Comparison of ENCODE assay signal across 29 cellular contexts in the genomic region with DNA sequence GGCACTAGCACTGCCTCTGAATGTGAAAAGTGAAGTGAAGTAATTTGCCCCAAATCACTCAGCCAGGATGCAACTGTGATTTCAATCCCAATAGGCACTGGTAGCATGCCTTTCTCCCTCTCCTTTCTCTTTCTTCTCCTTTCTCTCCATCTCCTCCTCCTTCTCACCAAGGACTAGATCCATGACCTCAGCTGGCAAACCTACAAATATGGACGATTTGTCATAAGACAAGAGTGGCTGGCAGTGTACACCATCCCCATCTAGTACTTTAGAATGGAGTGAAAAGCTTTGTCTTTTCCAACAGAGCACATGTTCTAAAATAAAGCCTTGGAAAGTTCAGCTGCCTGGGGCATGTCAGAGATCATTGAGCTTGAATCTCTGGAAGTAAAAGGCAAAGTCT.
DNase-seq lines count a peak whose midpoint lies in the region; ATAC-seq and FAIRE-seq lines count a peak whose summit lies in the region.
"Had no signal": no experiment of that assay in that cellular context is flagged by ENCODE, and none has a peak within 500 bp of the region (broad histone marks: within the 10 kb centered on the region; RNA-seq: fewer than 3 reads in every experiment).

No MANE protein-coding gene starts in this region.

- no peaks in the 10 kb centered on the region for H3K27me3 Mint-ChIP-seq in activated naive CD8-positive, alpha-beta T cell treated with anti-CD3 and anti-CD28 coated beads for 36 hours
- H3K27me3 Mint-ChIP-seq in activated naive CD8-positive, alpha-beta T cell treated with anti-CD3 and anti-CD28 coated beads, Interleukin-2, amount 50 U/mL, for 24 hours, result no peaks in the 10 kb centered on the region
- no peaks in the 10 kb centered on the region for H3K27me3 Mint-ChIP-seq in activated naive CD8-positive, alpha-beta T cell treated with anti-CD3 and anti-CD28 coated beads, Interleukin-2, amount 10 ng/mL, durations not matched to agents 7 days and 5 days
- H3K27me3 Mint-ChIP-seq in stimulated activated memory B cell treated with anti-CD40 and anti-IgM and Interleukin-4, amounts not matched to agents 10 μg/mL and 1 μg/mL and 100 μg/mL, for 72 hours, result no peaks in the 10 kb centered on the region
- H3K27me3 Mint-ChIP-seq: IgD-negative memory B cell had no signal

- no peak for FAIRE-seq in small intestine (lab: Jason Lieb, UNC)
- FAIRE-seq: A204.1, GM12892, H54 had no signal

- DNase-seq in activated naive CD8-positive, alpha-beta T cell treated with anti-CD3 and anti-CD28 coated beads for 36 hours, result no peak
- no peak for DNase-seq in activated naive CD8-positive, alpha-beta T cell treated with anti-CD3 and anti-CD28 coated beads, Interleukin-2, amount 50 U/mL, for 24 hours
- DNase-seq in GM23248 (peak; percentile 63), small intestine (no peak), NOMO-1 treated with DMSO at 0.1 percent for 48 hours (lab: John Stamatoyannopoulos, UW; ENCODE audit: unreplicated experiment) (no peak)
- DNase-seq in activated naive CD8-positive, alpha-beta T cell treated with anti-CD3 and anti-CD28 coated beads, Interleukin-2, amount 10 ng/mL, durations not matched to agents 7 days and 5 days, result no peak
- DNase-seq: AML-193; Calu3; DMS79 treated with DMSO at 0.1 percent for 48 hours; NCI-H1092 treated with DMSO at 0.1 percent for 48 hours; NCI-H1436; NCI-H187; NCI-H2081 treated with DMSO at 0.1 percent for 48 hours; NCI-H2171 treated with DMSO at 0.1 percent for 48 hours; NCI-H345; NCI-H524; NCI-H82; NK-92 treated with Interleukin-12 subunit alpha and Interleukin-12 subunit beta, amount 100 ng/mL, for 24 hours; Right ventricle myocardium superior; RPMI8226 had no signal

- no peak overlapping the region for H3K4me3 Mint-ChIP-seq in activated naive CD8-positive, alpha-beta T cell treated with anti-CD3 and anti-CD28 coated beads for 36 hours
- no peak overlapping the region for H3K4me3 Mint-ChIP-seq in activated naive CD8-positive, alpha-beta T cell treated with anti-CD3 and anti-CD28 coated beads, Interleukin-2, amount 50 U/mL, for 24 hours
- peak overlapping the region; percentile 31 for H3K4me3 Mint-ChIP-seq in activated naive CD8-positive, alpha-beta T cell treated with anti-CD3 and anti-CD28 coated beads, Interleukin-2, amount 10 ng/mL, durations not matched to agents 7 days and 5 days
- H3K4me3 Mint-ChIP-seq in stimulated activated memory B cell treated with anti-CD40 and anti-IgM and Interleukin-4, amounts not matched to agents 10 μg/mL and 1 μg/mL and 100 μg/mL, for 72 hours, result no peak overlapping the region
- H3K4me3 Mint-ChIP-seq: CD14-positive monocyte, IgD-negative memory B cell had no signal

- H3K36me3 ChIP-seq in GM23248 (ENCODE audit: low read depth) (no peaks in the 10 kb centered on the region), small intestine (ENCODE audit: control insufficient read depth in 2 of 2, insufficient read depth in 2 of 2, low read length in 2 of 2) (no peaks in the 10 kb centered on the region)
- H3K36me3 ChIP-seq: SJSA1 had no signal

- H3K27ac ChIP-seq in GM23248 (no peak overlapping the region), small intestine (ENCODE audit: low read depth in 1 of 2, low read length in 1 of 2) (no peak overlapping the region)
- H3K27ac ChIP-seq: KMS-11, SJSA1 had no signal

- peak overlapping the region; percentile 46 for H3K27ac Mint-ChIP-seq in activated naive CD8-positive, alpha-beta T cell treated with anti-CD3 and anti-CD28 coated beads for 36 hours
- H3K27ac Mint-ChIP-seq in activated naive CD8-positive, alpha-beta T cell treated with anti-CD3 and anti-CD28 coated beads, Interleukin-2, amount 50 U/mL, for 24 hours, result no peak overlapping the region
- H3K27ac Mint-ChIP-seq in activated naive CD8-positive, alpha-beta T cell treated with anti-CD3 and anti-CD28 coated beads, Interleukin-2, amount 10 ng/mL, durations not matched to agents 7 days and 5 days, result peak overlapping the region; percentile 89
- peak overlapping the region; percentile 23 for H3K27ac Mint-ChIP-seq in stimulated activated memory B cell treated with anti-CD40 and anti-IgM and Interleukin-4, amounts not matched to agents 10 μg/mL and 1 μg/mL and 100 μg/mL, for 72 hours
- H3K27ac Mint-ChIP-seq: CD14-positive monocyte had no signal

- H2AFZ ChIP-seq in GM23248, result no peak overlapping the region

- no peak overlapping the region for H3K9ac ChIP-seq in GM23248
- H3K9ac ChIP-seq: KMS-11 had no signal

- WGBS in GM23248 (ENCODE audit: low coverage in 1 of 2, low lambda C conversion rate in 2 of 2, missing lambda C conversion rate in 2 of 2), 2 experiments, result 4 to 10% methylated on average over 1 of the region's 1 CpG
- WGBS in small intestine, 3 donors, result 52 to 72% (median 63%) methylated on average over 1 of the region's 1 CpG

- H3K9me3 Mint-ChIP-seq in activated naive CD8-positive, alpha-beta T cell treated with anti-CD3 and anti-CD28 coated beads for 36 hours, result peaks cover 17% of the 10 kb centered on the region
- H3K9me3 Mint-ChIP-seq in activated naive CD8-positive, alpha-beta T cell treated with anti-CD3 and anti-CD28 coated beads, Interleukin-2, amount 50 U/mL, for 24 hours, result peaks cover 12% of the 10 kb centered on the region
- peaks cover 17% of the 10 kb centered on the region for H3K9me3 Mint-ChIP-seq in activated naive CD8-positive, alpha-beta T cell treated with anti-CD3 and anti-CD28 coated beads, Interleukin-2, amount 10 ng/mL, durations not matched to agents 7 days and 5 days
- H3K9me3 Mint-ChIP-seq in stimulated activated memory B cell treated with anti-CD40 and anti-IgM and Interleukin-4, amounts not matched to agents 10 μg/mL and 1 μg/mL and 100 μg/mL, for 72 hours, result peaks cover 5% of the 10 kb centered on the region

- H3K4me1 Mint-ChIP-seq in activated naive CD8-positive, alpha-beta T cell treated with anti-CD3 and anti-CD28 coated beads for 36 hours, result peaks cover 66% of the 10 kb centered on the region
- peaks cover 67% of the 10 kb centered on the region for H3K4me1 Mint-ChIP-seq in activated naive CD8-positive, alpha-beta T cell treated with anti-CD3 and anti-CD28 coated beads, Interleukin-2, amount 50 U/mL, for 24 hours
- peaks cover 40% of the 10 kb centered on the region for H3K4me1 Mint-ChIP-seq in activated naive CD8-positive, alpha-beta T cell treated with anti-CD3 and anti-CD28 coated beads, Interleukin-2, amount 10 ng/mL, durations not matched to agents 7 days and 5 days
- H3K4me1 Mint-ChIP-seq in stimulated activated memory B cell treated with anti-CD40 and anti-IgM and Interleukin-4, amounts not matched to agents 10 μg/mL and 1 μg/mL and 100 μg/mL, for 72 hours, result peaks cover 57% of the 10 kb centered on the region

- no peak overlapping the region for H3K4me2 ChIP-seq in GM23248 (ENCODE audit: unreplicated experiment)
- H3K4me2 ChIP-seq: KMS-11 had no signal

- H3K4me3 ChIP-seq in GM23248 (no peak overlapping the region), small intestine (ENCODE audit: low read depth in 1 of 2, low read length in 2 of 2) (no peak overlapping the region)
- H3K4me3 ChIP-seq: SJSA1 had no signal

- H3K9me3 ChIP-seq in GM23248 (ENCODE audit: low read depth) (no peaks in the 10 kb centered on the region), small intestine (ENCODE audit: control insufficient read depth, low read depth) (no peaks in the 10 kb centered on the region)
- H3K9me3 ChIP-seq: SJSA1 had no signal

- peaks cover 9% of the 10 kb centered on the region; the same call in 1 of the 2 replicates for H3K9me2 ChIP-seq in GM23248 (ENCODE audit: insufficient read depth)

- H3K4me1 ChIP-seq in GM23248 (ENCODE audit: insufficient read depth) (peaks cover 55% of the 10 kb centered on the region), small intestine (ENCODE audit: control insufficient read depth in 2 of 2, insufficient read depth in 1 of 2, low read depth in 1 of 2, low read length in 1 of 2) (no peaks in the 10 kb centered on the region)

- peaks cover 51% of the 10 kb centered on the region for H3F3A ChIP-seq in GM23248 (ENCODE audit: insufficient read depth)

- H3K27me3 ChIP-seq in GM23248 (replicated peaks; ENCODE audit: insufficient read depth) (no peaks in the 10 kb centered on the region), small intestine (ENCODE audit: control insufficient read depth in 2 of 2, insufficient read depth in 2 of 2, low read length in 2 of 2) (no peaks in the 10 kb centered on the region)
- H3K27me3 ChIP-seq: SJSA1 had no signal

- H4K20me1 ChIP-seq in GM23248 (ENCODE audit: insufficient read depth), result no peaks in the 10 kb centered on the region

- POLR2A ChIA-PET in activated naive CD8-positive, alpha-beta T cell treated with anti-CD3 and anti-CD28 coated beads, Interleukin-2, amount 10 ng/mL, durations not matched to agents 7 days and 5 days (lab: Charles Lee), result interaction anchor here (0.6 kb wide), 1 partner anchor 1141 kb away, joined by 3 read pairs; no protein-coding TSS in a partner anchor

- in situ Hi-C loops in GM23248 (cut with MboI), result no loop called here

- H3K79me2 ChIP-seq in GM23248 (ENCODE audit: insufficient read depth), result no peaks in the 10 kb centered on the region

- peaks cover 17% of the 10 kb centered on the region for H3K36me3 Mint-ChIP-seq in activated naive CD8-positive, alpha-beta T cell treated with anti-CD3 and anti-CD28 coated beads for 36 hours
- peaks cover 2% of the 10 kb centered on the region for H3K36me3 Mint-ChIP-seq in activated naive CD8-positive, alpha-beta T cell treated with anti-CD3 and anti-CD28 coated beads, Interleukin-2, amount 50 U/mL, for 24 hours (ENCODE audit: low read depth)
- H3K36me3 Mint-ChIP-seq in activated naive CD8-positive, alpha-beta T cell treated with anti-CD3 and anti-CD28 coated beads, Interleukin-2, amount 10 ng/mL, durations not matched to agents 7 days and 5 days, result peaks cover 34% of the 10 kb centered on the region
- no peaks in the 10 kb centered on the region for H3K36me3 Mint-ChIP-seq in stimulated activated memory B cell treated with anti-CD40 and anti-IgM and Interleukin-4, amounts not matched to agents 10 μg/mL and 1 μg/mL and 100 μg/mL, for 72 hours
- H3K36me3 Mint-ChIP-seq: CD14-positive monocyte had no signal

- no peak for ATAC-seq in activated naive CD8-positive, alpha-beta T cell treated with anti-CD3 and anti-CD28 coated beads, Interleukin-2, amount 50 U/mL, for 24 hours
- ATAC-seq in activated naive CD8-positive, alpha-beta T cell treated with anti-CD3 and anti-CD28 coated beads, Interleukin-2, amount 10 ng/mL, durations not matched to agents 7 days and 5 days (ENCODE audit: low read depth), result no peak
- ATAC-seq in stimulated activated memory B cell treated with anti-CD40 and anti-IgM and Interleukin-4, amounts not matched to agents 10 μg/mL and 1 μg/mL and 100 μg/mL, for 72 hours, result no peak
- ATAC-seq in esophagus mucosa, result no peak
